Comparison of ENCODE assay signal across 35 cellular contexts in genomic region chr1:207256869-207257268, GRCh38.
"Had no signal": no experiment of that assay in that cellular context is flagged by ENCODE, and none has a peak within 500 bp of the region (broad histone marks: within the 10 kb centered on the region; RNA-seq: fewer than 3 reads in every experiment).

No MANE protein-coding gene starts in this region.

- H3K36me3 ChIP-seq: MG63 had no signal

- H3K4me3 ChIP-seq: MG63 had no signal

- H3K27me3 ChIP-seq: MG63 had no signal

- DNase-seq: Karpas-422, Kasumi-1, MG63, MM.1S, MV-4-11, NCI-H1048, NCI-H1092, NCI-H1092 treated with DMSO at 0.1 percent for 48 hours, NCI-H1105, NCI-H1105 treated with DMSO at 0.1 percent for 48 hours, NCI-H1417, NCI-H1417 treated with DMSO at 0.1 percent for 48 hours, NCI-H1436, NCI-H1436 treated with DMSO at 0.1 percent for 48 hours, NCI-H146, NCI-H1694, NCI-H1694 treated with DMSO at 0.1 percent for 48 hours, NCI-H187, NCI-H187 treated with DMSO at 0.1 percent for 48 hours, NCI-H1930, NCI-H2029, NCI-H2029 treated with DMSO at 0.1 percent for 48 hours, NCI-H2081, NCI-H2081 treated with DMSO at 0.1 percent for 48 hours, NCI-H2107, NCI-H2171, NCI-H2171 treated with DMSO at 0.1 percent for 48 hours, NCI-H2227 treated with DMSO at 0.1 percent for 48 hours, NCI-H226, NCI-H345, NCI-H446, NCI-H446 treated with DMSO at 0.1 percent for 48 hours, NCI-H510A, NCI-H510A treated with DMSO at 0.1 percent for 48 hours, NCI-H524 had no signal
